1 cellular context compared by ENCODE assay signal in the genomic region with DNA sequence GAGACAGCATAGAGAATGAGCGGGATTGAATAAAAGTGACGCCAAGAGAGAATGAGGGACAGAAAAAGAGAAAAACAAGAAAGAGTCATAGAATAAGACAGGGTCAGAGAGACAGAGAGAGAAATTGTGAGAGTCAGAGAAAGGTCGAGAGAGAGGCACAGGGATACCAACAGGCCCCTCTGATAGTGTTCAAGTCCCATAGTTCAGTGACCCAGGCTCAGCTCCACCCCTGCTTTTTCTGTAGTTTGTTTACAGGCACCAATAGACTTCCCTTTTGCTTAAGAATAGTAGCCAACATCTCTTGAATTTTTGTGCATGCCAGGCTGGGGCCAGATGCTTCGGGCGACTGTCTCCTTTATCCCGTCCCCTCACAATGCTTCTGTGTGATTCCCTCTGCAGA.
TF ChIP-seq lines count a peak whose summit lies in the region.

No MANE protein-coding gene starts in this region.

TF ChIP-seq in WTC11, 78 proteins besides CTCF, POLR2A, EP300 and RAD21 (continued from another document):
- TF ChIP-seq, protein P1, sequence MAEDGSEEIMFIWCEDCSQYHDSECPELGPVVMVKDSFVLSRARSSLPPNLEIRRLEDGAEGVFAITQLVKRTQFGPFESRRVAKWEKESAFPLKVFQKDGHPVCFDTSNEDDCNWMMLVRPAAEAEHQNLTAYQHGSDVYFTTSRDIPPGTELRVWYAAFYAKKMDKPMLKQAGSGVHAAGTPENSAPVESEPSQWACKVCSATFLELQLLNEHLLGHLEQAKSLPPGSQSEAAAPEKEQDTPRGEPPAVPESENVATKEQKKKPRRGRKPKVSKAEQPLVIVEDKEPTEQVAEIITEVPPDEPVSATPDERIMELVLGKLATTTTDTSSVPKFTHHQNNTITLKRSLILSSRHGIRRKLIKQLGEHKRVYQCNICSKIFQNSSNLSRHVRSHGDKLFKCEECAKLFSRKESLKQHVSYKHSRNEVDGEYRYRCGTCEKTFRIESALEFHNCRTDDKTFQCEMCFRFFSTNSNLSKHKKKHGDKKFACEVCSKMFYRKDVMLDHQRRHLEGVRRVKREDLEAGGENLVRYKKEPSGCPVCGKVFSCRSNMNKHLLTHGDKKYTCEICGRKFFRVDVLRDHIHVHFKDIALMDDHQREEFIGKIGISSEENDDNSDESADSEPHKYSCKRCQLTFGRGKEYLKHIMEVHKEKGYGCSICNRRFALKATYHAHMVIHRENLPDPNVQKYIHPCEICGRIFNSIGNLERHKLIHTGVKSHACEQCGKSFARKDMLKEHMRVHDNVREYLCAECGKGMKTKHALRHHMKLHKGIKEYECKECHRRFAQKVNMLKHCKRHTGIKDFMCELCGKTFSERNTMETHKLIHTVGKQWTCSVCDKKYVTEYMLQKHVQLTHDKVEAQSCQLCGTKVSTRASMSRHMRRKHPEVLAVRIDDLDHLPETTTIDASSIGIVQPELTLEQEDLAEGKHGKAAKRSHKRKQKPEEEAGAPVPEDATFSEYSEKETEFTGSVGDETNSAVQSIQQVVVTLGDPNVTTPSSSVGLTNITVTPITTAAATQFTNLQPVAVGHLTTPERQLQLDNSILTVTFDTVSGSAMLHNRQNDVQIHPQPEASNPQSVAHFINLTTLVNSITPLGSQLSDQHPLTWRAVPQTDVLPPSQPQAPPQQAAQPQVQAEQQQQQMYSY (CRISPR knock-in tag; IDR thresholded peaks at IDR 0.05): no peak
- TF ChIP-seq MYBL2 (CRISPR knock-in tag; IDR thresholded peaks at IDR 0.05): no peak
- TF ChIP-seq, protein P2, sequence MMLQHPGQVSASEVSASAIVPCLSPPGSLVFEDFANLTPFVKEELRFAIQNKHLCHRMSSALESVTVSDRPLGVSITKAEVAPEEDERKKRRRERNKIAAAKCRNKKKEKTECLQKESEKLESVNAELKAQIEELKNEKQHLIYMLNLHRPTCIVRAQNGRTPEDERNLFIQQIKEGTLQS (CRISPR knock-in tag; conservative IDR thresholded peaks at IDR 0.05): no peak
- TF ChIP-seq, protein P3, sequence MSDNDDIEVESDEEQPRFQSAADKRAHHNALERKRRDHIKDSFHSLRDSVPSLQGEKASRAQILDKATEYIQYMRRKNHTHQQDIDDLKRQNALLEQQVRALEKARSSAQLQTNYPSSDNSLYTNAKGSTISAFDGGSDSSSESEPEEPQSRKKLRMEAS (CRISPR knock-in tag; IDR thresholded peaks at IDR 0.05): no peak
- no peak for TF ChIP-seq SP1 (CRISPR knock-in tag; conservative IDR thresholded peaks at IDR 0.05)
- TF ChIP-seq NFE2L1 (CRISPR knock-in tag; IDR thresholded peaks at IDR 0.05): no peak
